In the genomic region with DNA sequence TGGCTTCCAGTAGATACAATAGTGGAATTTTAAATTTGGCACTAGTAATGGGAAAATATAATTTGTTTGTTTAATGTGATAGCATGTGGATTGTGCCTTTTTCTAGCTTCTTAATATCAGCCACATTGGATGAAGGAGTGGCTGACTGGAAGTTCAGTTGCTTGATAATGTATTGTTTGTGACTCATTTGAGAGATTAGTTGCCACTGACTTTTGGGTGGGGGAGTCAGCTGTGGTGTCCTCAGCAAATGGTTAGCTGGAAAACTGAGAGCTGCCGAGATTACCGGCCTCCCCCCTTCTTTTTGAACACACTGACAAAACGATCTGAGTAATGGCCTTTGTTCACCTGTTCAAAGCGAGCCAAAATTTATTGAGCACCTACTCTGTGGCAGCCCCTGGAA, we compare ENCODE assay signal across 29 cellular contexts. TPM values are rescaled to one million over a fixed set of nuclear protein-coding genes. Genes with fewer than 3 reads are reported as not detected.
DNase-seq lines count a peak whose midpoint lies in the region; ATAC-seq and TF ChIP-seq lines count a peak whose summit lies in the region.
"Had no signal": no experiment of that assay in that cellular context is flagged by ENCODE, and none has a peak within 500 bp of the region (broad histone marks: within the 10 kb centered on the region; RNA-seq: fewer than 3 reads in every experiment).

No MANE protein-coding gene starts in this region.

- DNase-seq in dorsolateral prefrontal cortex (no peak), iris pigment epithelial cell (ENCODE audit: low read depth) (peak; percentile 44), Right ventricle myocardium inferior (ENCODE audit: missing footprints) (no peak), NCI-H446 treated with DMSO at 0.1 percent for 48 hours (lab: John Stamatoyannopoulos, UW) (no peak)
- no peak for DNase-seq in activated CD4-positive, alpha-beta T cell treated with anti-CD3 and anti-CD28 coated beads for 48 hours
- DNase-seq: activated CD8-positive, alpha-beta T cell treated with anti-CD3 and anti-CD28 coated beads, Interleukin-2, amount 10 ng/mL, durations not matched to agents 7 days and 5 days; C1 segment of cervical spinal cord; Caco-2; cerebellar nuclear complex; DND-41; foreskin melanocyte; KBM-7; left cardiac atrium; MM.1S; naive B cell; NCI-H2029 treated with DMSO at 0.1 percent for 48 hours; NCI-H345; NCI-H748 treated with DMSO at 0.1 percent for 48 hours; stimulated activated CD4-positive, alpha-beta T cell treated with anti-CD3 and anti-CD28 coated beads, Interleukin-1b, Interleukin-23, amount 100 ng/mL, for 48 hours; stimulated activated CD8-positive, alpha-beta memory T cell treated with anti-CD3 and anti-CD28 coated beads, Interleukin-4, amount 100 ng/mL, for 48 hours; upper lobe of left lung had no signal

- no peak for ATAC-seq in Right ventricle myocardium inferior
- ATAC-seq: activated CD4-positive, CD25-positive, alpha-beta regulatory T cell treated with anti-CD3 and anti-CD28 coated beads, Interleukin-2, amount 50 U/mL, for 24 hours; activated CD8-positive, alpha-beta T cell treated with anti-CD3 and anti-CD28 coated beads, Interleukin-2, amount 10 ng/mL, durations not matched to agents 7 days and 5 days; HCT116 had no signal

- H3K4me3 Mint-ChIP-seq in IgD-negative memory B cell: peak overlapping the region in 1 of 4 donors; percentile 47
- H3K4me3 Mint-ChIP-seq: activated CD8-positive, alpha-beta T cell treated with anti-CD3 and anti-CD28 coated beads, Interleukin-2, amount 10 ng/mL, durations not matched to agents 7 days and 5 days; activated naive CD8-positive, alpha-beta T cell had no signal

- H3K27ac ChIP-seq in dorsolateral prefrontal cortex (peak overlapping the region in 36 of 59 donors; percentile 4 to 98 (median 64)), temporal lobe (ENCODE audit: low read depth, low read length) (peak overlapping the region; percentile 5)
- H3K27ac ChIP-seq: SJSA1 had no signal

- peaks cover 2% of the 10 kb centered on the region for H3K36me3 Mint-ChIP-seq in IgD-negative memory B cell
- H3K36me3 Mint-ChIP-seq: naive B cell had no signal

- H3K4me3 ChIP-seq in dorsolateral prefrontal cortex: no peak overlapping the region
- H3K4me3 ChIP-seq: ascending aorta, SJSA1, skin epidermis, upper lobe of left lung had no signal

- peaks cover 34 to 58% (median 56%) of the 10 kb centered on the region in 3 donors for H3K4me1 Mint-ChIP-seq in IgD-negative memory B cell

- TF ChIP-seq CTCF in dorsolateral prefrontal cortex (IDR thresholded peaks at IDR 0.05 in 54 of 56, conservative IDR thresholded peaks at IDR 0.05 in 2 of 56; ENCODE audit: low read depth in 1 of 56, partially characterized antibody in 56 of 56): no peak

- no peaks in the 10 kb centered on the region for H3K9me3 Mint-ChIP-seq in IgD-negative memory B cell
- H3K9me3 Mint-ChIP-seq: naive B cell had no signal

- peaks cover 2% of the 10 kb centered on the region for H3K27me3 Mint-ChIP-seq in IgD-negative memory B cell
- H3K27me3 Mint-ChIP-seq: activated naive CD8-positive, alpha-beta T cell; naive B cell had no signal

- peak overlapping the region; percentile 41 to 65 (median 65) for H3K27ac Mint-ChIP-seq in IgD-negative memory B cell
- H3K27ac Mint-ChIP-seq: activated CD8-positive, alpha-beta T cell treated with anti-CD3 and anti-CD28 coated beads, Interleukin-2, amount 10 ng/mL, durations not matched to agents 7 days and 5 days; activated naive CD8-positive, alpha-beta T cell had no signal

- no peaks in the 10 kb centered on the region for H3K27me3 ChIP-seq in dorsolateral prefrontal cortex
- H3K27me3 ChIP-seq: ascending aorta had no signal

- intact Hi-C loops in dorsolateral prefrontal cortex (cut with DNase I): no loop called here
- intact Hi-C loops in Right ventricle myocardium inferior (cut with DNase I): no loop called here

RNA-seq across cellular contexts. Expression of gene JAM3, which starts 5.5 kb away (rescaled TPM):
- 17.6 TPM for polyA plus RNA-seq in IgD-negative memory B cell
- total RNA-seq in dorsolateral prefrontal cortex (100 to 1,000 TPM in 42 of 120 experiments, 10 to 100 TPM in 78; 43.5 to 270 (median 90.6) TPM), temporal lobe (28.5 TPM), Right ventricle myocardium inferior (22.5 TPM)
